ENCODE assay signal across 9 cellular contexts in the genomic region with DNA sequence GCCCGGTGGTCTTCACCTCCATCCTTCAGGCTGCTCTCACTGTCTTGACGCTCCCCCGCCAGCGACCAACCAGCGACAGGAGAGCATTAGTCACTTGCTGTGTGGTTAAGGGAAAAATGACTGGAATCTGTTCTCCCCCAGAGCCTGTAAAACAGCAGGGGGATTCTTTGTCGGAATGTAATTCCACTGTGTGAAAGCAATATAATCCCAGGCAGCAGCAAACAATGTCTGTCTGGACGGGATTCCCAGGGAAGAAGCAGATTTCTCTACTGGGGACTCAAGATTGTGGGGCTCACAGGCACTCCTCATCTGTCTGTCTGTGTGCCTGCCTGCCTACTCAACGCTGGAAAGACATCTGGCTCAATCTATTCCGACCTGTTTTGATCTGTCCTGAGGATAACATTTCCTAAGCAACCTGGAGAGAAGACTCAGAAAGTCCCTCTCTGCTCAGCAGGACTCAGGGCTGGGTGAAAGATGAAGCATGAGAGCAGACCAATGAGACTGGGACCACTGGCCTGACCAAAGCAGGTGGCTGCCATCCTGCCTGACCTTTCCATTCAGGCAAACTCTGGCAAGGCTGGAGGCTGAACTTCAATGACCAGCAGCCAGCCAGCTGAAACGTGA. TPM values are rescaled to one million over a fixed set of nuclear protein-coding genes. Genes with fewer than 3 reads are reported as not detected.
DNase-seq lines count a peak whose midpoint lies in the region; ATAC-seq, FAIRE-seq and TF ChIP-seq lines count a peak whose summit lies in the region.
"Had no signal": no experiment of that assay in that cellular context is flagged by ENCODE, and none has a peak within 500 bp of the region (broad histone marks: within the 10 kb centered on the region; RNA-seq: fewer than 3 reads in every experiment).

No MANE protein-coding gene starts in this region.

- peak overlapping the region; percentile 56 for H3K4me3 Mint-ChIP-seq in neural crest cell
- H3K4me3 Mint-ChIP-seq: activated T-cell treated with anti-CD3 and anti-CD28 coated beads, Interleukin-2, amount 50 U/mL, for 4 hours had no signal

- no peak overlapping the region for H3K14ac ChIP-seq in H1 (ENCODE audit: insufficient read length)

- H3K4me2 ChIP-seq in H1 (ENCODE audit: insufficient read depth in 1 of 2, low read depth in 2 of 2, low read length in 2 of 2), result peak overlapping the region; percentile 39 to 53; a peak in 3 of 4 replicates

- no peaks in the 10 kb centered on the region for H3K9me3 Mint-ChIP-seq in neural crest cell
- H3K9me3 Mint-ChIP-seq: activated T-cell treated with anti-CD3 and anti-CD28 coated beads, Interleukin-2, amount 50 U/mL, for 4 hours had no signal

- peaks cover 0 to 3% of the 10 kb centered on the region in 2 experiments; a peak in 1 of 4 replicates for H3K79me2 ChIP-seq in H1 (ENCODE audit: control insufficient read depth in 1 of 2, insufficient read depth in 2 of 2, low read length in 2 of 2)

- H3K23me2 ChIP-seq in H1 (ENCODE audit: low read depth, low read length), result no peaks in the 10 kb centered on the region

- no peak overlapping the region; the same call in 1 of the 2 replicates for H3K18ac ChIP-seq in H1 (ENCODE audit: extremely low read depth, low read length)

- no peaks in the 10 kb centered on the region for H3K27me3 ChIP-seq in H1 (replicated peaks in 1 of 4; ENCODE audit: control insufficient read depth in 3 of 4, extremely low read depth in 1 of 4, insufficient read depth in 3 of 4, low read length in 3 of 4)

- peak overlapping the region; percentile 56 for H3K27ac ChIP-seq in H1 (ENCODE audit: low read depth, low read length)

- no peak overlapping the region for H4K8ac ChIP-seq in H1 (ENCODE audit: extremely low read depth, insufficient read depth, low read length)

- no peak for ATAC-seq in GM19035 (IDR thresholded peaks at IDR 0.05; ENCODE audit: unreplicated experiment)
- ATAC-seq: activated T-cell treated with anti-CD3 and anti-CD28 coated beads, Interleukin-2, amount 50 U/mL, for 4 hours had no signal

- WGBS in H1 (ENCODE audit: extremely low coverage in 1 of 2, insufficient coverage in 1 of 2, insufficient read length in 1 of 2, insufficient replicate concordance in 2 of 2, low coverage in 1 of 2, low lambda C conversion rate in 2 of 2, missing lambda C conversion rate in 1 of 2), 2 experiments, result 32% methylated on average over 10 of the region's 10 CpGs; no CpG with 5 or more reads in 1 of the 2 experiments

- POLR2A ChIA-PET in H1 (lab: Charles Lee; ENCODE audit: partially characterized antibody), result interaction anchor here (2.3 kb wide), 1 partner anchor 24 kb away, joined by 6 read pairs; no protein-coding TSS in a partner anchor

- no peaks in the 10 kb centered on the region for H3K9me3 ChIP-seq in H1 (ENCODE audit: insufficient read depth in 2 of 2, low read depth in 1 of 2, low read length in 1 of 2)

- TF ChIP-seq EP300 in H1 (IDR thresholded peaks at IDR 0.05; ENCODE audit: borderline replicate concordance in 1 of 2, low read depth in 2 of 2, low read length in 2 of 2), result no peak

- CTCF ChIA-PET in H1 (lab: Charles Lee; ENCODE audit: partially characterized antibody), result interaction anchor here (0.7 to 1.3 kb wide), 4 partner anchors 29 to 379 kb away, joined by 3 to 4 read pairs (median 4); no protein-coding TSS in a partner anchor

- H2BK20ac ChIP-seq in H1 (ENCODE audit: low read length), result no peak overlapping the region

- TF ChIP-seq RAD21 in H1 (IDR thresholded peaks at IDR 0.05 in 1 of 2, conservative IDR thresholded peaks at IDR 0.05 in 1 of 2; ENCODE audit: low read depth in 2 of 2, low read length in 2 of 2), result no peak

- 0 out of 8 replicates have a peak overlapping the region, but pooled peaks of 2 of the 4 experiments have one; percentile 12 to 16 for H3K4me3 ChIP-seq in H1 (ENCODE audit: extremely low read depth in 1 of 4, insufficient read depth in 2 of 4, low read depth in 3 of 4, low read length in 4 of 4)

- peaks cover 5 to 16% (median 9%) of the 10 kb centered on the region in 4 experiments; a peak in 6 of 8 replicates for H3K36me3 ChIP-seq in H1 (ENCODE audit: control insufficient read depth in 2 of 4, insufficient read depth in 4 of 4, low read length in 3 of 4)

- peaks cover 5 to 13% (median 8%) of the 10 kb centered on the region in 4 experiments for H3K4me1 ChIP-seq in H1 (replicated peaks in 1 of 4; ENCODE audit: control insufficient read depth in 3 of 4, insufficient read depth in 4 of 4, low read length in 3 of 4)

- H3K9ac ChIP-seq in H1 (replicated peaks in 1 of 4; ENCODE audit: extremely low read depth in 1 of 4, low read depth in 3 of 4, low read length in 3 of 4), result peak overlapping the region in 1 of 4 experiments; percentile 9; a peak in 1 of 7 replicates

- H3K4ac ChIP-seq in H1 (replicated peaks; ENCODE audit: insufficient read length, low read depth, low read length), result no peak overlapping the region

- H2BK15ac ChIP-seq in H1 (ENCODE audit: low read length), result no peak overlapping the region

- H2AFZ ChIP-seq in H1 (ENCODE audit: low read length), result no peak overlapping the region

- H4K5ac ChIP-seq in H1 (ENCODE audit: insufficient read length, low read depth, low read length), result no peak overlapping the region

- H2BK5ac ChIP-seq in H1 (ENCODE audit: low read depth, low read length), result peak overlapping the region; percentile 86

- H3K79me1 ChIP-seq in H1 (ENCODE audit: low read depth, low read length), result no peaks in the 10 kb centered on the region

- no peaks in the 10 kb centered on the region for H4K20me1 ChIP-seq in H1 (replicated peaks in 1 of 2; ENCODE audit: control insufficient read depth in 1 of 2, insufficient read depth in 2 of 2, low read length in 2 of 2)

- TF ChIP-seq CTCF in H1 (IDR thresholded peaks at IDR 0.05; ENCODE audit: control extremely low read depth in 1 of 3, insufficient read depth in 1 of 3, low read depth in 1 of 3, low read length in 3 of 3) (no peak), neural crest cell (conservative IDR thresholded peaks at IDR 0.05) (no peak)

- H3K23ac ChIP-seq in H1 (ENCODE audit: insufficient read length), result no peak overlapping the region

- H3K27ac Mint-ChIP-seq in neural crest cell (ENCODE audit: unreplicated experiment), result peak overlapping the region; percentile 92

- peak overlapping the region; percentile 98 for H2AK5ac ChIP-seq in H1 (ENCODE audit: low read depth, low read length)

- H3K36me3 Mint-ChIP-seq in neural crest cell (ENCODE audit: low read depth), result peaks cover 25% of the 10 kb centered on the region

- no peak overlapping the region for H2BK120ac ChIP-seq in H1 (replicated peaks; ENCODE audit: low read depth, low read length)

- no peaks in the 10 kb centered on the region for H3K27me3 Mint-ChIP-seq in neural crest cell (ENCODE audit: low read depth)

- H3K56ac ChIP-seq in H1 (replicated peaks; ENCODE audit: insufficient read length, low read depth, low read length), result no peak overlapping the region

- DNase-seq in Ammon's horn (ENCODE audit: low spot score) (peak; percentile 35), NCI-H226 (peak; percentile 82), H1 (ENCODE audit: low read depth in 1 of 2, low spot score in 2 of 2) (peak; percentile 56 to 57), neural crest cell (ENCODE audit: low read depth, low spot score) (peak; percentile 16), HuH-7.5 (ENCODE audit: low spot score) (no peak), NCI-H1105 treated with DMSO at 0.1 percent for 48 hours (lab: John Stamatoyannopoulos, UW) (no peak)
- DNase-seq in stimulated activated naive CD4-positive, alpha-beta T cell (lab: John Stamatoyannopoulos, UW), result no peak
- DNase-seq: activated T-cell treated with anti-CD3 and anti-CD28 coated beads, Interleukin-2, amount 50 U/mL, for 4 hours had no signal

- H2BK12ac ChIP-seq in H1 (ENCODE audit: low read depth, low read length), result peak overlapping the region; percentile 98

- H3K4me1 Mint-ChIP-seq in neural crest cell, result peaks cover 80% of the 10 kb centered on the region

- H4K91ac ChIP-seq in H1 (replicated peaks; ENCODE audit: insufficient read length, low read length), result no peak overlapping the region

- FAIRE-seq in H1 (lab: Jason Lieb, UNC), result no peak

- TF ChIP-seq POLR2A in H1 (IDR thresholded peaks at IDR 0.05; ENCODE audit: control extremely low read depth in 1 of 2, low read depth in 2 of 2, low read length in 2 of 2), result no peak

TF ChIP-seq in H1, 55 proteins besides CTCF, POLR2A, EP300 and RAD21 (continues in another document):
- TF ChIP-seq SP1 (IDR thresholded peaks at IDR 0.05; ENCODE audit: low read depth, low read length), result peak; percentile 71; the same call in 1 of the 2 replicates
- 0 out of 2 replicates have a peak, but pooled peaks have one; percentile 8 for TF ChIP-seq TCF12 (IDR thresholded peaks at IDR 0.05; ENCODE audit: low read depth, low read length)
- TF ChIP-seq TEAD4 (IDR thresholded peaks at IDR 0.05; ENCODE audit: low read depth, low read length), result peak; percentile 80; the same call in 1 of the 2 replicates

RNA-seq across cellular contexts. Expression of gene NUAK1, which starts 54.6 kb away (rescaled TPM):
- 18.2 and 18.9 TPM in 2 replicates for total RNA-seq in H1 (2021; fragmentation: NEBNext Ultra II Directional; extraction: Animal tissue kit (Norgen Biotek cat#: 25700))
- polyA plus RNA-seq in H1 (2011; rRNA removed), result 6.7 and 7.7 TPM in 2 replicates
- polyA plus RNA-seq in H1 (2011; cell fraction: cytosol; rRNA removed), result 7.7 TPM
- 13.5 TPM for polyA plus RNA-seq in H1 (2011; cell fraction: nucleus; rRNA removed)
- polyA plus RNA-seq in H1 (2012, experiment 1 of 2), result 6.6 to 13.0 TPM (median 9.9 TPM) in 4 replicates
- polyA plus RNA-seq in H1 (2012, experiment 2 of 2), result 4.0 TPM
- 6.9 TPM for polyA plus RNA-seq in H1 (2013, experiment 1 of 2)
- 6.9 TPM for polyA plus RNA-seq in H1 (2013, experiment 2 of 2)
- 21.4 and 22.7 TPM in 2 replicates for polyA minus RNA-seq in H1 (2011; rRNA and poly(A)+ RNA removed)
- 12.1 TPM for polyA minus RNA-seq in H1 (2011; cell fraction: cytosol; rRNA and poly(A)+ RNA removed)
- 14.6 TPM for polyA minus RNA-seq in H1 (2011; cell fraction: nucleus; rRNA and poly(A)+ RNA removed)
- total RNA-seq in neural crest cell, result 35.3 and 35.6 TPM in 2 replicates

Comparison
In these comparisons a context has a peak if more than half of its experiments do, and no peak if none do; other contexts are left out.
1. DNase-seq: peak in Ammon's horn (single experiment), NCI-H226 (single experiment), H1 (2 of 2) and neural crest cell (single experiment); none in HuH-7.5 (single experiment), stimulated activated naive CD4-positive, alpha-beta T cell (0 of 6) and NCI-H1105 treated with DMSO at 0.1 percent for 48 hours (single experiment).